Comparison of ENCODE assay signal across 19 cellular contexts in genomic region chr10:125428054-125428453, GRCh38.
DNase-seq lines count a peak whose midpoint lies in the region; ATAC-seq, FAIRE-seq and TF ChIP-seq lines count a peak whose summit lies in the region.
"Had no signal": no experiment of that assay in that cellular context is flagged by ENCODE, and none has a peak within 500 bp of the region (broad histone marks: within the 10 kb centered on the region; RNA-seq: fewer than 3 reads in every experiment).

No MANE protein-coding gene starts in this region.

- H3K18ac ChIP-seq in H1 (ENCODE audit: extremely low read depth, low read length): no peak overlapping the region

- no peaks in the 10 kb centered on the region for H3K4me1 Mint-ChIP-seq in neural crest cell
- H3K4me1 Mint-ChIP-seq in stimulated activated effector memory CD8-positive, alpha-beta T cell treated with anti-CD3 and anti-CD28 coated beads, Interleukin-12 subunit alpha, Interleukin-12 subunit beta, amount 100 ng/mL, for 72 hours: no peaks in the 10 kb centered on the region
- H3K4me1 Mint-ChIP-seq: CD4-positive, alpha-beta memory T cell had no signal

- no peaks in the 10 kb centered on the region for H3K27me3 ChIP-seq in H1 (replicated peaks in 1 of 4; ENCODE audit: control insufficient read depth in 3 of 4, extremely low read depth in 1 of 4, insufficient read depth in 3 of 4, low read length in 3 of 4)
- H3K27me3 ChIP-seq in breast epithelium: no peaks in the 10 kb centered on the region

- H2BK120ac ChIP-seq in H1 (replicated peaks; ENCODE audit: low read depth, low read length): no peak overlapping the region

- no peak overlapping the region for H2BK15ac ChIP-seq in H1 (ENCODE audit: low read length)

- H2BK5ac ChIP-seq in H1 (ENCODE audit: low read depth, low read length): no peak overlapping the region

- no peak overlapping the region for H2BK20ac ChIP-seq in H1 (ENCODE audit: low read length)

- H3K4ac ChIP-seq in H1 (replicated peaks; ENCODE audit: insufficient read length, low read depth, low read length): no peak overlapping the region

- peaks cover 5% of the 10 kb centered on the region for H3K36me3 Mint-ChIP-seq in neural crest cell (ENCODE audit: low read depth)
- no peaks in the 10 kb centered on the region for H3K36me3 Mint-ChIP-seq in stimulated activated effector memory CD8-positive, alpha-beta T cell treated with anti-CD3 and anti-CD28 coated beads, Interleukin-12 subunit alpha, Interleukin-12 subunit beta, amount 100 ng/mL, for 72 hours
- H3K36me3 Mint-ChIP-seq in activated naive CD4-positive, alpha-beta T cell treated with anti-CD3 and anti-CD28 coated beads, Interleukin-2, amount 50 U/mL, for 72 hours: no peaks in the 10 kb centered on the region
- H3K36me3 Mint-ChIP-seq: CD4-positive, alpha-beta memory T cell had no signal

- intact Hi-C loops in breast epithelium (cut with DNase I; ENCODE audit: low total_unique reads): no loop called here

- no peak overlapping the region for H3K56ac ChIP-seq in H1 (replicated peaks; ENCODE audit: insufficient read length, low read depth, low read length)

- TF ChIP-seq RAD21 in H1 (IDR thresholded peaks at IDR 0.05 in 1 of 2, conservative IDR thresholded peaks at IDR 0.05 in 1 of 2; ENCODE audit: low read depth in 2 of 2, low read length in 2 of 2): no peak

- no peak overlapping the region for H2AFZ ChIP-seq in H1 (ENCODE audit: low read length)

- no peaks in the 10 kb centered on the region for H4K20me1 ChIP-seq in H1 (replicated peaks in 1 of 2; ENCODE audit: control insufficient read depth in 1 of 2, insufficient read depth in 2 of 2, low read length in 2 of 2)

- peak overlapping the region; percentile 3 for H3K27ac Mint-ChIP-seq in neural crest cell (ENCODE audit: unreplicated experiment)
- H3K27ac Mint-ChIP-seq in stimulated activated effector memory CD8-positive, alpha-beta T cell treated with anti-CD3 and anti-CD28 coated beads, Interleukin-12 subunit alpha, Interleukin-12 subunit beta, amount 100 ng/mL, for 72 hours: no peak overlapping the region
- H3K27ac Mint-ChIP-seq in activated naive CD4-positive, alpha-beta T cell treated with anti-CD3 and anti-CD28 coated beads, Interleukin-2, amount 50 U/mL, for 72 hours: no peak overlapping the region
- H3K27ac Mint-ChIP-seq: HFFc6 had no signal

- no peaks in the 10 kb centered on the region for H3K79me2 ChIP-seq in H1 (ENCODE audit: control insufficient read depth in 1 of 2, insufficient read depth in 2 of 2, low read length in 2 of 2)

- POLR2A ChIA-PET in H1 (lab: Charles Lee; ENCODE audit: partially characterized antibody): interaction anchor here (0.6 kb wide), 1 partner anchor 18 kb away, joined by 3 read pairs; no protein-coding TSS in a partner anchor

- H2AK5ac ChIP-seq in H1 (ENCODE audit: low read depth, low read length): no peak overlapping the region

- H3K27me3 Mint-ChIP-seq in neural crest cell (ENCODE audit: low read depth): no peaks in the 10 kb centered on the region
- H3K27me3 Mint-ChIP-seq: CD4-positive, alpha-beta memory T cell had no signal

- no peak overlapping the region for H3K4me2 ChIP-seq in H1 (ENCODE audit: insufficient read depth in 1 of 2, low read depth in 2 of 2, low read length in 2 of 2)

- H4K8ac ChIP-seq in H1 (ENCODE audit: extremely low read depth, insufficient read depth, low read length): peak overlapping the region; percentile 82; the same call in 1 of the 2 replicates

- 87% methylated on average over 10 of the region's 10 CpGs; no CpG with 5 or more reads in 1 of the 2 experiments for WGBS in H1 (ENCODE audit: extremely low coverage in 1 of 2, insufficient coverage in 1 of 2, insufficient read length in 1 of 2, insufficient replicate concordance in 2 of 2, low coverage in 1 of 2, low lambda C conversion rate in 2 of 2, missing lambda C conversion rate in 1 of 2), 2 experiments

- H3K27ac ChIP-seq in H1 (ENCODE audit: low read depth, low read length) (no peak overlapping the region), breast epithelium (no peak overlapping the region)

- H3K14ac ChIP-seq in H1 (ENCODE audit: insufficient read length): no peak overlapping the region

- CTCF ChIA-PET in H1 (lab: Charles Lee; ENCODE audit: partially characterized antibody): interaction anchor here (1.1 to 1.2 kb wide), 2 partner anchors 11 to 435 kb away, joined by 3 to 4 read pairs; no protein-coding TSS in a partner anchor

- no peak for DNase-seq in H1 (ENCODE audit: low read depth in 1 of 2, low spot score in 2 of 2)
- DNase-seq in neural crest cell (ENCODE audit: low read depth, low spot score): no peak
- no peak for DNase-seq in stimulated activated effector memory CD8-positive, alpha-beta T cell treated with anti-CD3 and anti-CD28 coated beads, Interleukin-12 subunit alpha, Interleukin-12 subunit beta, amount 100 ng/mL, for 72 hours (ENCODE audit: low spot score in 2 of 2)
- DNase-seq in activated naive CD4-positive, alpha-beta T cell treated with anti-CD3 and anti-CD28 coated beads, Interleukin-2, amount 50 U/mL, for 72 hours (ENCODE audit: low spot score in 2 of 2): no peak
- no peak for DNase-seq in breast epithelium (ENCODE audit: low spot score in 2 of 2)
- DNase-seq: C1 segment of cervical spinal cord; Calu3; CD4-positive, alpha-beta memory T cell; COR-L47; DMS53; DMS79 treated with DMSO at 0.1 percent for 48 hours; GF-D8; GOT3; H7; HFFc6 had no signal

- no peak for TF ChIP-seq POLR2A in H1 (IDR thresholded peaks at IDR 0.05; ENCODE audit: control extremely low read depth in 1 of 2, low read depth in 2 of 2, low read length in 2 of 2)
- no peak for TF ChIP-seq POLR2A in breast epithelium (IDR thresholded peaks at IDR 0.05)

- FAIRE-seq in H1 (lab: Jason Lieb, UNC): no peak
- FAIRE-seq: GM12891, GM18507 had no signal

- peaks cover 4% of the 10 kb centered on the region for H3K9me3 Mint-ChIP-seq in neural crest cell
- H3K9me3 Mint-ChIP-seq in stimulated activated effector memory CD8-positive, alpha-beta T cell treated with anti-CD3 and anti-CD28 coated beads, Interleukin-12 subunit alpha, Interleukin-12 subunit beta, amount 100 ng/mL, for 72 hours: peaks cover 2% of the 10 kb centered on the region
- peaks cover 0 to 6% of the 10 kb centered on the region in 2 donors for H3K9me3 Mint-ChIP-seq in activated naive CD4-positive, alpha-beta T cell treated with anti-CD3 and anti-CD28 coated beads, Interleukin-2, amount 50 U/mL, for 72 hours
- H3K9me3 Mint-ChIP-seq: HFFc6 had no signal

- H3K9me3 ChIP-seq in H1 (ENCODE audit: insufficient read depth in 2 of 2, low read depth in 1 of 2, low read length in 1 of 2): no peaks in the 10 kb centered on the region
- no peaks in the 10 kb centered on the region for H3K9me3 ChIP-seq in breast epithelium

- no peaks in the 10 kb centered on the region for H3K4me1 ChIP-seq in H1 (replicated peaks in 1 of 4; ENCODE audit: control insufficient read depth in 3 of 4, insufficient read depth in 4 of 4, low read length in 3 of 4)
- H3K4me1 ChIP-seq in breast epithelium: no peaks in the 10 kb centered on the region

- TF ChIP-seq CTCF in H1 (IDR thresholded peaks at IDR 0.05; ENCODE audit: control extremely low read depth in 1 of 3, insufficient read depth in 1 of 3, low read depth in 1 of 3, low read length in 3 of 3): no peak
- TF ChIP-seq CTCF in neural crest cell (conservative IDR thresholded peaks at IDR 0.05): no peak
- TF ChIP-seq CTCF in breast epithelium (IDR thresholded peaks at IDR 0.05): no peak

- no peaks in the 10 kb centered on the region for H3K36me3 ChIP-seq in H1 (ENCODE audit: control insufficient read depth in 2 of 4, insufficient read depth in 4 of 4, low read length in 3 of 4)
- H3K36me3 ChIP-seq in breast epithelium: no peaks in the 10 kb centered on the region

- no peak overlapping the region for H2BK12ac ChIP-seq in H1 (ENCODE audit: low read depth, low read length)

- no peak overlapping the region for H3K4me3 Mint-ChIP-seq in neural crest cell
- H3K4me3 Mint-ChIP-seq in stimulated activated effector memory CD8-positive, alpha-beta T cell treated with anti-CD3 and anti-CD28 coated beads, Interleukin-12 subunit alpha, Interleukin-12 subunit beta, amount 100 ng/mL, for 72 hours: no peak overlapping the region
- H3K4me3 Mint-ChIP-seq: CD4-positive, alpha-beta memory T cell; HFFc6 had no signal

- H4K91ac ChIP-seq in H1 (replicated peaks; ENCODE audit: insufficient read length, low read length): no peak overlapping the region

- no peaks in the 10 kb centered on the region for H3K79me1 ChIP-seq in H1 (ENCODE audit: low read depth, low read length)

- H3K4me3 ChIP-seq in H1 (ENCODE audit: extremely low read depth in 1 of 4, insufficient read depth in 2 of 4, low read depth in 3 of 4, low read length in 4 of 4): no peak overlapping the region
- no peak overlapping the region for H3K4me3 ChIP-seq in breast epithelium

- H4K5ac ChIP-seq in H1 (ENCODE audit: insufficient read length, low read depth, low read length): no peak overlapping the region

- ATAC-seq in stimulated activated effector memory CD8-positive, alpha-beta T cell treated with anti-CD3 and anti-CD28 coated beads, Interleukin-12 subunit alpha, Interleukin-12 subunit beta, amount 100 ng/mL, for 72 hours: peak; percentile 21
- no peak for ATAC-seq in activated naive CD4-positive, alpha-beta T cell treated with anti-CD3 and anti-CD28 coated beads, Interleukin-2, amount 50 U/mL, for 72 hours
- ATAC-seq in HG03521 (IDR thresholded peaks at IDR 0.05; ENCODE audit: unreplicated experiment): no peak
- ATAC-seq: HCT116 had no signal

- H3K23ac ChIP-seq in H1 (ENCODE audit: insufficient read length): no peak overlapping the region

- no peak for TF ChIP-seq EP300 in H1 (IDR thresholded peaks at IDR 0.05; ENCODE audit: borderline replicate concordance in 1 of 2, low read depth in 2 of 2, low read length in 2 of 2)

- H3K9ac ChIP-seq in H1 (replicated peaks in 1 of 4; ENCODE audit: extremely low read depth in 1 of 4, low read depth in 3 of 4, low read length in 3 of 4): no peak overlapping the region

- H3K23me2 ChIP-seq in H1 (ENCODE audit: low read depth, low read length): no peaks in the 10 kb centered on the region

TF ChIP-seq in H1, 55 proteins besides CTCF, POLR2A, EP300 and RAD21 (continues in another document):
- no peak for TF ChIP-seq RXRA (IDR thresholded peaks at IDR 0.05; ENCODE audit: insufficient read depth, low read depth, low read length)
- TF ChIP-seq ASH2L (IDR thresholded peaks at IDR 0.05; ENCODE audit: low read length): no peak
- no peak for TF ChIP-seq PHF8 (conservative IDR thresholded peaks at IDR 0.05; ENCODE audit: low read depth, low read length)
- no peak for TF ChIP-seq CHD2 (IDR thresholded peaks at IDR 0.05; ENCODE audit: low read length)
- no peak for TF ChIP-seq TAF1 (IDR thresholded peaks at IDR 0.05; ENCODE audit: low read depth, low read length)
- no peak for TF ChIP-seq SIN3A (conservative IDR thresholded peaks at IDR 0.05 in 1 of 2, IDR thresholded peaks at IDR 0.05 in 1 of 2; ENCODE audit: low read depth in 1 of 2, low read length in 2 of 2)
- TF ChIP-seq RNF2 (IDR thresholded peaks at IDR 0.05; ENCODE audit: borderline replicate concordance, low read depth, low read length, missing control alignments, poor library complexity, severe bottlenecking): no peak
- no peak for TF ChIP-seq SP1 (IDR thresholded peaks at IDR 0.05; ENCODE audit: low read depth, low read length)
